Comparison of ENCODE assay signal across 31 cellular contexts in the genomic region with DNA sequence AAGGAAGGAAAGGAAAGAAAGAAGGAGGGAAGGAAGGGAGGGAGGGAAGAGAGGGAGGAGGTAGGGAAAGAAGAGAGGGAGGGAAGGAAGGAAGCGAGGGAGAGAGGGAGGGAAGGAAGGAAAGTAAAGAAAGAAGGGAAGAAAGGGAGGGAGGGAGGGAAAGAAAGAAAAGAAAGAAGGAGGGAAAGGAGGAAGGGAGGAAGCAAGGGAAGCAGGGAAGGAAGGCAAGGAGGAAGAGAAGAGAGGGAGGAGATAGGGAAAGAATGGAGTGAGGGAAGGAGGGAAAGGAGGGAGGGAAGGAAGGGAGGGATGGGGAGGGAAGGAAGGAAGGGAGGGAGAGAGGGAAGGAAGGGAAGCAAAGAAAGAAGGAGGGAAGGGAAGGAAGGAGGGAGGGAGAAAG.
"Had no signal": no experiment of that assay in that cellular context is flagged by ENCODE, and none has a peak within 500 bp of the region (broad histone marks: within the 10 kb centered on the region; RNA-seq: fewer than 3 reads in every experiment).

No MANE protein-coding gene starts in this region.

- H3K4me2 ChIP-seq: hepatocyte, neural progenitor cell had no signal

- H3K9ac ChIP-seq: neural progenitor cell, parathyroid adenoma had no signal

- H2AFZ ChIP-seq: hepatocyte, neural progenitor cell, parathyroid adenoma had no signal

- H3K27me3 Mint-ChIP-seq: stimulated activated naive CD8-positive, alpha-beta T cell treated with anti-CD3 and anti-CD28 coated beads, Interleukin-15, amount 100 ng/mL, for 72 hours; type B pancreatic cell had no signal

- H3K4me3 ChIP-seq: adrenal gland, body of pancreas, colonic mucosa, dorsolateral prefrontal cortex, gastroesophageal sphincter, hepatocyte, neural progenitor cell, right atrium auricular region, uterus had no signal

- ATAC-seq: body of pancreas; gastroesophageal sphincter; left colon; naive thymus-derived CD4-positive, alpha-beta T cell had no signal

- DNase-seq: activated CD4-positive, alpha-beta T cell treated with anti-CD3 and anti-CD28 coated beads for 48 hours; activated CD4-positive, alpha-beta T cell treated with anti-CD3 and anti-CD28 coated beads, Interleukin-2, amount 50 U/mL, for 48 hours; activated naive CD4-positive, alpha-beta T cell; adrenal gland; aorta; body of pancreas; cerebellar nuclear complex; colonic mucosa; dorsolateral prefrontal cortex; effector memory CD4-positive, alpha-beta T cell; left colon; mammary epithelial cell; naive thymus-derived CD4-positive, alpha-beta T cell; occipital lobe; stimulated activated CD4-positive, alpha-beta T cell treated with anti-CD3 and anti-CD28 coated beads, Interleukin-15, amount 100 ng/mL, for 24 hours; stimulated activated CD4-positive, alpha-beta T cell treated with anti-CD3 and anti-CD28 coated beads, Interleukin-2, amount 100 ng/mL, for 24 hours; substantia nigra; T1000; uterus; WERI-Rb-1 had no signal

- H3K27ac ChIP-seq: adrenal gland, body of pancreas, colonic mucosa, dorsolateral prefrontal cortex, gastroesophageal sphincter, hepatocyte, neural progenitor cell, parathyroid adenoma, right atrium auricular region, uterus, WERI-Rb-1 had no signal

- H3K9me3 ChIP-seq: adrenal gland, body of pancreas, colonic mucosa, gastroesophageal sphincter, right atrium auricular region, uterus had no signal

- H3K9me3 Mint-ChIP-seq: activated T-cell treated with anti-CD3 and anti-CD28 coated beads, Interleukin-2, amount 50 U/mL, for 72 hours; mesothelial cell of epicardium; neural progenitor cell had no signal

- H3K36me3 Mint-ChIP-seq: activated naive CD4-positive, alpha-beta T cell treated with anti-CD3 and anti-CD28 coated beads, Interleukin-2, amount 50 U/mL, for 72 hours; mesothelial cell of epicardium; neural progenitor cell; type B pancreatic cell had no signal

- FAIRE-seq: keratinocyte had no signal

- H3K27ac Mint-ChIP-seq: activated naive CD4-positive, alpha-beta T cell treated with anti-CD3 and anti-CD28 coated beads, Interleukin-2, amount 50 U/mL, for 72 hours; activated T-cell treated with anti-CD3 and anti-CD28 coated beads, Interleukin-2, amount 50 U/mL, for 72 hours; mesothelial cell of epicardium; neural progenitor cell; type B pancreatic cell had no signal

- H3K4me3 Mint-ChIP-seq: mesothelial cell of epicardium; neural progenitor cell; stimulated activated naive CD8-positive, alpha-beta T cell treated with anti-CD3 and anti-CD28 coated beads, Interleukin-15, amount 100 ng/mL, for 72 hours; type B pancreatic cell had no signal

- H3K79me2 ChIP-seq: hepatocyte, parathyroid adenoma had no signal

- H3K36me3 ChIP-seq: adrenal gland, colonic mucosa, gastroesophageal sphincter, neural progenitor cell, right atrium auricular region, uterus, WERI-Rb-1 had no signal

- H3K4me1 Mint-ChIP-seq: mesothelial cell of epicardium had no signal

- H3K4me1 ChIP-seq: body of pancreas, colonic mucosa, neural progenitor cell, parathyroid adenoma, right atrium auricular region, uterus had no signal

- H3K27me3 ChIP-seq: adrenal gland, body of pancreas, colonic mucosa, gastroesophageal sphincter, hepatocyte, neural progenitor cell, right atrium auricular region, uterus had no signal
